In genomic region chr4:152780267-152780811, GRCh38 we compare ENCODE assay signal across 8 cellular contexts. TPM values are rescaled to one million over a fixed set of nuclear protein-coding genes. Genes with fewer than 3 reads are reported as not detected.
A peak's percentile ranks its signal among the peaks of the same experiment; 100 is the strongest.
DNase-seq lines count a peak whose midpoint lies in the region; ATAC-seq, FAIRE-seq and TF ChIP-seq lines count a peak whose summit lies in the region.

No MANE protein-coding gene starts in this region.

- TF ChIP-seq CTCF in heart right ventricle (IDR thresholded peaks at IDR 0.05) (no peak), prostate gland (IDR thresholded peaks at IDR 0.05) (no peak)

- H3K9me3 ChIP-seq in heart right ventricle = no peaks in the 10 kb centered on the region
- H3K9me3 ChIP-seq in prostate gland = no peaks in the 10 kb centered on the region

- peaks cover 3% of the 10 kb centered on the region for H3K27me3 Mint-ChIP-seq in activated CD4-positive, alpha-beta memory T cell treated with anti-CD3 and anti-CD28 coated beads for 36 hours

- WGBS in heart right ventricle, 2 donors = 1 to 2% methylated on average over 16 of the region's 16 CpGs
- 1% methylated on average over 16 of the region's 16 CpGs for WGBS in prostate gland

- peak overlapping the region; percentile 85 for H3K27ac Mint-ChIP-seq in activated CD4-positive, alpha-beta memory T cell treated with anti-CD3 and anti-CD28 coated beads for 36 hours

- POLR2A ChIA-PET in activated CD4-positive, alpha-beta memory T cell treated with anti-CD3 and anti-CD28 coated beads for 36 hours (lab: Charles Lee) = interaction anchor here (1.6 kb wide), 1 partner anchor 71 kb away, joined by 3 read pairs; no protein-coding TSS in a partner anchor

- H3K9me3 Mint-ChIP-seq in activated CD4-positive, alpha-beta memory T cell treated with anti-CD3 and anti-CD28 coated beads for 36 hours = no peaks in the 10 kb centered on the region

- H3K36me3 Mint-ChIP-seq in activated CD4-positive, alpha-beta memory T cell treated with anti-CD3 and anti-CD28 coated beads for 36 hours = peaks cover 2% of the 10 kb centered on the region

- H3K36me3 ChIP-seq in heart right ventricle = peaks cover 0 to 12% (median 0%) of the 10 kb centered on the region in 9 donors
- H3K36me3 ChIP-seq in prostate gland = no peaks in the 10 kb centered on the region

- no peaks in the 10 kb centered on the region for H3K27me3 ChIP-seq in heart right ventricle
- H3K27me3 ChIP-seq in prostate gland (replicated peaks; ENCODE audit: insufficient read depth) = no peaks in the 10 kb centered on the region

- H3K4me3 ChIP-seq in heart right ventricle (peak overlapping the region; percentile 51 to 95 (median 78)), prostate gland (peak overlapping the region; percentile 66 to 79)

- intact Hi-C loops in activated CD4-positive, alpha-beta memory T cell treated with anti-CD3 and anti-CD28 coated beads for 36 hours (cut with micrococcal nuclease) = loop anchor here (5.0 kb wide), 2 partner anchors 243 to 898 kb away; partner anchors contain the start of gene FBXW7
- intact Hi-C loops in heart right ventricle (cut with DNase I) (loop anchor here in 1 of 10 donors (10.0 kb wide), 1 partner anchor 474 kb away; no protein-coding TSS in a partner anchor), prostate gland (cut with DNase I) (no loop called here)

- ATAC-seq in HG03354 (IDR thresholded peaks at IDR 0.05; ENCODE audit: poor library complexity, severe bottlenecking, unreplicated experiment) (peak; percentile 41), heart right ventricle (peak in 7 of 8 donors; percentile 10 to 56 (median 18)), HG02885 (IDR thresholded peaks at IDR 0.05; ENCODE audit: poor library complexity, unreplicated experiment) (no peak), HG03342 (IDR thresholded peaks at IDR 0.05; ENCODE audit: unreplicated experiment) (no peak)

- peak overlapping the region; percentile 95 for H3K4me3 Mint-ChIP-seq in activated CD4-positive, alpha-beta memory T cell treated with anti-CD3 and anti-CD28 coated beads for 36 hours

- H3K4me1 ChIP-seq in heart right ventricle (peaks cover 0 to 51% (median 28%) of the 10 kb centered on the region in 9 donors), prostate gland (replicated peaks) (peaks cover 11% of the 10 kb centered on the region)

- TF ChIP-seq POLR2A in GM12892 (IDR thresholded peaks at IDR 0.05; ENCODE audit: low read depth, low read length) (no peak), prostate gland (IDR thresholded peaks at IDR 0.05) (no peak)

- FAIRE-seq in GM12892 (lab: Jason Lieb, UNC) = peak; percentile 79

- peaks cover 38% of the 10 kb centered on the region for H3K4me1 Mint-ChIP-seq in activated CD4-positive, alpha-beta memory T cell treated with anti-CD3 and anti-CD28 coated beads for 36 hours (ENCODE audit: low read depth)

- H3K27ac ChIP-seq in heart right ventricle (peak overlapping the region; percentile 42 to 95 (median 88)), prostate gland (peak overlapping the region; percentile 93 to 95)

- no peak for DNase-seq in GM12892 (ENCODE audit: insufficient read length)
- no peak for DNase-seq in activated CD4-positive, alpha-beta memory T cell treated with anti-CD3 and anti-CD28 coated beads for 36 hours
- DNase-seq in heart right ventricle = peak in 1 of 2 donors; percentile 11
- DNase-seq in prostate gland (ENCODE audit: low spot score) = peak; percentile 9
- no peak for DNase-seq in NCI-H1436 treated with DMSO at 0.1 percent for 48 hours (lab: John Stamatoyannopoulos, UW)

- CTCF ChIA-PET in activated CD4-positive, alpha-beta memory T cell treated with anti-CD3 and anti-CD28 coated beads for 36 hours (lab: Charles Lee) = interaction anchor here (0.7 to 3.0 kb wide), 2 partner anchors 279 to 294 kb away, joined by 3 to 11 read pairs; no protein-coding TSS in a partner anchor

RNA-seq across cellular contexts. Expression of gene ARFIP1, which starts 0.6 kb away (rescaled TPM):
- 11.7 TPM for polyA plus RNA-seq in GM12892 (2012; ENCODE audit: missing spikeins)
- 10 to 100 TPM in 1 of 2 experiments, 1 to 10 TPM in 1; 9.3 to 10.5 TPM for total RNA-seq in activated CD4-positive, alpha-beta memory T cell treated with anti-CD3 and anti-CD28 coated beads for 36 hours
- 10 to 100 TPM; 11.3 to 18.7 (median 14.9) TPM for total RNA-seq in heart right ventricle
- polyA plus RNA-seq in heart right ventricle = 10 to 100 TPM in 1 of 2 donors, 1 to 10 TPM in 1; 7.4 to 17.6 TPM
- total RNA-seq in prostate gland = 10 to 100 TPM; 34.7 to 38.9 TPM

RNA-seq across cellular contexts. Expression of gene TIGD4, which starts 0.8 kb away (rescaled TPM):
- polyA plus RNA-seq in GM12892 (2012; ENCODE audit: missing spikeins) = 0.49 TPM
- total RNA-seq in activated CD4-positive, alpha-beta memory T cell treated with anti-CD3 and anti-CD28 coated beads for 36 hours = under 1 TPM; 0.15 to 0.31 TPM
- total RNA-seq in heart right ventricle = under 1 TPM; 0.12 to 0.44 (median 0.20) TPM
- under 1 TPM; 0.14 to 0.15 TPM for polyA plus RNA-seq in heart right ventricle
- total RNA-seq in prostate gland = under 1 TPM; 0.28 to 0.64 TPM

Comparison
In these comparisons a context has a peak if more than half of its experiments do, and no peak if none do; other contexts are left out.
1. ATAC-seq: peak in HG03354 (single experiment) and heart right ventricle (7 of 8); none in HG02885 (single experiment) and HG03342 (single experiment).